In the genomic region with DNA sequence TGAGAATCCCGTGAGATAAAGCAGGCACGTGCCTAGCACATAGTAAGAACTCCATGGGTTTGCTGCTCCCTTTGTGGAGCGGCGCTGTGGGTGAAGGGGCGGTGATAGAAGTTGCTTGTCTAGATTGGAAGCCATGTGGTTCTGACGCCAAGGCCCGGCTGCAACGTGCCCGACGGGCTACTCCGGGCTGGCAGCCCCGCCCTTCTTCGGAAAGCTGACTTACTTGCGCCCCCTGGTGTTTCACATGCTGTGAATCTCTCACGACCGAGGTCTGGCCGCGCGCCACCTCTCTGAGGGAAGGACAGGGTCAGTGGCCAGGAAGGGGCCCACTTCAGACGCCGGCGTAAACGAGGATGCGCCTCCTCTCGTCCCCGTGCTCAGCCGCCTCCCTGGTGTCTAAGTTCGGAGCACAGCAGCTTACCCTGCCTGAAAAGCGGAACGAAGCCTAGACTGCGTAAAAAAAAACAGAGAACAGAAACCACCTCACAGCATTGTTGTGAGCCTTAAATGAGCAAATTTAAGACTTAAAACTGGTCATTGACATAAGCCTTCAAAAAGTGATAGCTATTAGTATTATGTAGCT, we compare ENCODE assay signal across 8 cellular contexts. TPM values are rescaled to one million over a fixed set of nuclear protein-coding genes. Genes with fewer than 3 reads are reported as not detected.
A peak's percentile ranks its signal among the peaks of the same experiment; 100 is the strongest.
DNase-seq lines count a peak whose midpoint lies in the region; ATAC-seq lines count a peak whose summit lies in the region.

No MANE protein-coding gene starts in this region.

- intact Hi-C loops in right cardiac atrium (cut with DNase I) (loop anchor here in 3 of 4 donors (1.0 to 5.0 kb wide), 3 partner anchors 69 to 76 kb away; a partner anchor contains a TSS), aorta (cut with DNase I) (loop anchor here (1.0 to 10.0 kb wide), 2 partner anchors 75 to 239 kb away; a partner anchor contains a TSS)

- H3K36me3 ChIP-seq in aorta (ENCODE audit: control insufficient read depth in 1 of 2, insufficient read depth in 2 of 2, low read length in 1 of 2), result no peaks in the 10 kb centered on the region

- no peaks in the 10 kb centered on the region for H3K9me3 ChIP-seq in right cardiac atrium (ENCODE audit: control insufficient read depth, low read length)
- no peaks in the 10 kb centered on the region for H3K9me3 ChIP-seq in aorta (ENCODE audit: control insufficient read depth, low read length)

- H3K27me3 ChIP-seq in right cardiac atrium (ENCODE audit: control insufficient read depth, insufficient read depth), result no peaks in the 10 kb centered on the region
- no peaks in the 10 kb centered on the region for H3K27me3 ChIP-seq in aorta (ENCODE audit: control insufficient read depth in 1 of 2, insufficient read depth in 2 of 2, low read length in 1 of 2)

- WGBS in right cardiac atrium, result 1% methylated on average over 31 of the region's 31 CpGs
- WGBS in aorta, 2 donors, result 0 to 1% methylated on average over 31 of the region's 31 CpGs

- H3K4me1 ChIP-seq in right cardiac atrium (ENCODE audit: control insufficient read depth, insufficient read depth, low read length) (no peaks in the 10 kb centered on the region), aorta (ENCODE audit: control insufficient read depth in 1 of 2, insufficient read depth in 2 of 2, low read length in 2 of 2) (no peaks in the 10 kb centered on the region)

- H3K27ac ChIP-seq in right cardiac atrium (ENCODE audit: low read length) (peak overlapping the region; percentile 76), aorta (ENCODE audit: low read depth in 1 of 2, low read length in 2 of 2) (peak overlapping the region in 1 of 2 donors; percentile 60)

- peak; percentile 78 for DNase-seq in NCI-H1694 treated with DMSO at 0.1 percent for 48 hours (lab: John Stamatoyannopoulos, UW)
- peak; percentile 59 to 85 (median 74) for DNase-seq in T-helper 2 cell
- peak; percentile 24 to 98 (median 90) for DNase-seq in anterior cingulate cortex (lab: John Stamatoyannopoulos, UW)
- peak; percentile 97 to 98 (median 98) for DNase-seq in right cardiac atrium
- DNase-seq in renal cortical epithelial cell (ENCODE audit: low read depth), result peak; percentile 80
- peak; percentile 98 for DNase-seq in aorta

- ATAC-seq in GM18499 (IDR thresholded peaks at IDR 0.05; ENCODE audit: insufficient read depth, unreplicated experiment) (peak; percentile 66), HG02938 (IDR thresholded peaks at IDR 0.05; ENCODE audit: unreplicated experiment) (peak; percentile 89), right cardiac atrium (peak; percentile 92 to 93), aorta (ENCODE audit: low FRiP score) (peak; percentile 96)

- H3K4me3 ChIP-seq in right cardiac atrium (ENCODE audit: low read length), result peak overlapping the region; percentile 36
- peak overlapping the region; percentile 38 to 63 for H3K4me3 ChIP-seq in aorta (ENCODE audit: low read length in 2 of 2)

RNA-seq across cellular contexts. Expression of a gene that starts 42.6 kb away (rescaled TPM):
- 10 to 100 TPM in 3 of 4 donors, 1 to 10 TPM in 1; 7.1 to 14.1 (median 11.9) TPM for total RNA-seq in right cardiac atrium
- 3.5 TPM for polyA plus RNA-seq in right cardiac atrium
- 4.7 and 33.5 TPM in 2 replicates for total RNA-seq in renal cortical epithelial cell
- 10 to 100 TPM in 1 of 2 donors, 1 to 10 TPM in 1; 5.8 to 15.8 TPM for total RNA-seq in aorta
- 1 to 10 TPM; 2.5 to 2.8 TPM for polyA plus RNA-seq in aorta
